In genomic region chr3:50322386-50323091, GRCh38 we compare ENCODE assay signal across 8 cellular contexts. TPM values are rescaled to one million over a fixed set of nuclear protein-coding genes. Genes with fewer than 3 reads are reported as not detected.
A peak's percentile ranks its signal among the peaks of the same experiment; 100 is the strongest.
DNase-seq lines count a peak whose midpoint lies in the region; ATAC-seq lines count a peak whose summit lies in the region.

HYAL2 (minus strand) TSS chr3:50322745; CDS start chr3:50320489, 2,256 bp downstream.

- ATAC-seq in GM18519 (IDR thresholded peaks at IDR 0.05; ENCODE audit: low FRiP score, unreplicated experiment): no peak

- WGBS in mesodermal cell (ENCODE audit: insufficient coverage in 2 of 2), 2 experiments: 22 to 25% methylated on average over 13 to 23 of the region's 31 CpGs
- WGBS in urinary bladder: 32% methylated on average over 31 of the region's 31 CpGs

- H3K4me3 ChIP-seq in mesodermal cell (ENCODE audit: extremely low read depth, insufficient read depth, low read length, poor library complexity, severe bottlenecking) (peak within 1 kb of the TSS; percentile 81), urinary bladder (ENCODE audit: low read depth, low read length) (peak within 1 kb of the TSS; percentile 58)

- H3K36me3 ChIP-seq in mesodermal cell (ENCODE audit: control insufficient read depth, insufficient read depth, low read length): peaks cover 53% of the 10 kb centered on the region
- H3K36me3 ChIP-seq in urinary bladder (ENCODE audit: insufficient read depth): no peaks in the 10 kb centered on the region

- H3K27ac ChIP-seq in mesodermal cell (ENCODE audit: low read depth, low read length, severe bottlenecking): peak within 1 kb of the TSS; percentile 99
- peak within 1 kb of the TSS; percentile 90 for H3K27ac ChIP-seq in urinary bladder (ENCODE audit: low read depth)

- H3K9me3 ChIP-seq in mesodermal cell (ENCODE audit: control insufficient read depth, low read length): no peaks in the 10 kb centered on the region

- in situ Hi-C loops in Caki2 (cut with HindIII; ENCODE audit: low pct_unique_long_range_greater_than_20kb, low sequenced_read_pairs): no loop called here

- DNase-seq in Caki2 (ENCODE audit: low read depth): no peak
- no peak for DNase-seq in NCI-H460 (ENCODE audit: extremely low read depth, low read depth)
- peak; percentile 85 to 86 for DNase-seq in dermis microvascular lymphatic vessel endothelial cell (ENCODE audit: low read depth in 2 of 2)
- no peak for DNase-seq in KG1 (lab: John Stamatoyannopoulos, UW)
- DNase-seq in cerebellar nuclear complex (lab: John Stamatoyannopoulos, UW): no peak

- H3K4me1 ChIP-seq in mesodermal cell (ENCODE audit: control insufficient read depth, insufficient read depth, low read length, poor library complexity, severe bottlenecking): peaks cover 56% of the 10 kb centered on the region
- H3K4me1 ChIP-seq in urinary bladder (ENCODE audit: insufficient read depth): peaks cover 3% of the 10 kb centered on the region

RNA-seq across cellular contexts. Expression of gene HYAL2, which starts in this region (rescaled TPM):
- total RNA-seq in Caki2 (2014; rRNA removed; shearing (Covaris generic); ENCODE audit: low replicate concordance): 61.4 and 92.2 TPM in 2 replicates
- total RNA-seq in NCI-H460 (2014; rRNA removed; shearing (Covaris generic)): 19.9 and 28.5 TPM in 2 replicates
- 73.3 and 105 TPM in 2 replicates for polyA plus RNA-seq in NCI-H460 (2014; cell fraction: nucleus; rRNA removed)
- total RNA-seq in dermis microvascular lymphatic vessel endothelial cell (384 and 564 TPM in 2 replicates), urinary bladder (44.0 TPM)
- polyA plus RNA-seq in mesodermal cell (2013, experiment 1 of 2): 111 TPM
- polyA plus RNA-seq in mesodermal cell (2013, experiment 2 of 2): 77.9 TPM
- polyA plus RNA-seq in urinary bladder: 121 TPM

Comparison
In these comparisons a context has a peak if more than half of its experiments do, and no peak if none do; other contexts are left out.
1. DNase-seq: peak in dermis microvascular lymphatic vessel endothelial cell (2 of 2); none in Caki2 (single experiment), NCI-H460 (single experiment), KG1 (single experiment) and cerebellar nuclear complex (0 of 2).